Comparison of ENCODE assay signal across 1 cellular context in the genomic region with DNA sequence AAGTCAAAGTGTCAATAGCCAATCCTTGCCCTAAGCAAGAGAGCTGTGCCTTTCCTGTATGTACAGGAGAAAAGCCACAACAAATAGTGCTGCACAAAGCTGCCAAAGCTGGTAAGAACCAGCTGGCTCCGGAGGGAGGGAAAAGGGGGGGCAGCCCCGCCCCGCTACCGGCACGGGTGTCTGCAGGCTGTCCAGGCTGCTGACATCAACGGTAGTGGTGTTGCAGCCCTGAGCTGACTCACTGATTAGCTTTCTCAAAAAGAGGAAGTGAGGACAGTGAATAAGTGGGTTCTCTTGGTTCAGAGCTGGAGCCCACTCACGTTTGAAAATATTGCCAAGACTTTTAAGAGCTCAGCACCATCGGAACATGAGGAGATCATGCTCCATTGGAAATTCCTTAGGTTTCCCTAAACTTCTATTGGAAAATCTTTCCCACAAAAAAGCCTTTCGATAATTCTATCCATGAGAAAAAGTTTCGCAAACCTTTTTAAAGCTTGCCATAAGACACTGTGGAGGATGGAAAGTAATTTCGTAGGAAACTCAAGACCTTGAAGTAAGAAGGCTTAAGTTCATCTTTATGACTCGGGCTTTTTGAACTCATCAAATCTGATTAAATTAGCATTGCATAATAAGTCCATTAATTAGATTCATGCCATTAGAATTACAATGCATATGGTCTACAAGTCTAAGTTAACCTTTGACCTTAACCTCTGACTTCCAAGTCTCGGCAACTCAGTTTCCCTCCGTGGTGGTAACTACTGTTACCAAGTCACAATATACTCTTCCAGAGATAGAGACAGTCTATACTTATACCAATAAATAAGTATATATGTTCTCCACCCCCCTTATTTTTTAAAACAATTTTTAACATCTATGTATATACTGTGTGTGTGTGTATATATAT.
TF ChIP-seq lines count a peak whose summit lies in the region.

No MANE protein-coding gene starts in this region.

TF ChIP-seq in K562, 482 proteins besides CTCF, POLR2A, EP300 and RAD21 (continued from another document and continues in another):
- no peak for TF ChIP-seq ZBTB40 (IDR thresholded peaks at IDR 0.05)
- no peak for TF ChIP-seq ZBTB40 (CRISPR knock-in tag; IDR thresholded peaks at IDR 0.05)
- no peak for TF ChIP-seq EWSR1 (IDR thresholded peaks at IDR 0.05; ENCODE audit: borderline replicate concordance, low read depth, partially characterized antibody)
- TF ChIP-seq ARHGAP35 (IDR thresholded peaks at IDR 0.05; ENCODE audit: partially characterized antibody) = no peak
- TF ChIP-seq HMGXB4 (CRISPR knock-in tag; IDR thresholded peaks at IDR 0.05) = no peak
- no peak for TF ChIP-seq POLR3G (IDR thresholded peaks at IDR 0.05; ENCODE audit: extremely low read depth, insufficient read length, insufficient replicate concordance)
- TF ChIP-seq ATF7 (IDR thresholded peaks at IDR 0.05) = peak; percentile 96
- peak; percentile 94 for TF ChIP-seq ARID1B (IDR thresholded peaks at IDR 0.05)
- no peak for TF ChIP-seq EZH2 (IDR thresholded peaks at IDR 0.05; ENCODE audit: borderline replicate concordance, low read depth, low read length)
- TF ChIP-seq TRIM24 (IDR thresholded peaks at IDR 0.05) = peak; percentile 74 to 98; a peak in 3 of 4 replicates
- TF ChIP-seq BRF2 (IDR thresholded peaks at IDR 0.05; ENCODE audit: borderline replicate concordance, insufficient read depth, insufficient read length) = no peak
- TF ChIP-seq, protein P1, sequence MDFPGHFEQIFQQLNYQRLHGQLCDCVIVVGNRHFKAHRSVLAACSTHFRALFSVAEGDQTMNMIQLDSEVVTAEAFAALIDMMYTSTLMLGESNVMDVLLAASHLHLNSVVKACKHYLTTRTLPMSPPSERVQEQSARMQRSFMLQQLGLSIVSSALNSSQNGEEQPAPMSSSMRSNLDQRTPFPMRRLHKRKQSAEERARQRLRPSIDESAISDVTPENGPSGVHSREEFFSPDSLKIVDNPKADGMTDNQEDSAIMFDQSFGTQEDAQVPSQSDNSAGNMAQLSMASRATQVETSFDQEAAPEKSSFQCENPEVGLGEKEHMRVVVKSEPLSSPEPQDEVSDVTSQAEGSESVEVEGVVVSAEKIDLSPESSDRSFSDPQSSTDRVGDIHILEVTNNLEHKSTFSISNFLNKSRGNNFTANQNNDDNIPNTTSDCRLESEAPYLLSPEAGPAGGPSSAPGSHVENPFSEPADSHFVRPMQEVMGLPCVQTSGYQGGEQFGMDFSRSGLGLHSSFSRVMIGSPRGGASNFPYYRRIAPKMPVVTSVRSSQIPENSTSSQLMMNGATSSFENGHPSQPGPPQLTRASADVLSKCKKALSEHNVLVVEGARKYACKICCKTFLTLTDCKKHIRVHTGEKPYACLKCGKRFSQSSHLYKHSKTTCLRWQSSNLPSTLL (IDR thresholded peaks at IDR 0.05) = no peak
- TF ChIP-seq ZNF282 (CRISPR knock-in tag; IDR thresholded peaks at IDR 0.05) = no peak
- TF ChIP-seq RB1 (IDR thresholded peaks at IDR 0.05; ENCODE audit: low read depth) = peak; percentile 84
- TF ChIP-seq SMAD3 (CRISPR knock-in tag; conservative IDR thresholded peaks at IDR 0.05) = 0 out of 2 replicates have a peak, but pooled peaks have one; percentile 51
- peak; percentile 80 for TF ChIP-seq DDX20 (tag; IDR thresholded peaks at IDR 0.05; ENCODE audit: low read depth)
- TF ChIP-seq NCOA1 (IDR thresholded peaks at IDR 0.05; ENCODE audit: low read depth) = peak; percentile 93
- peak; percentile 58 for TF ChIP-seq AFF4 (CRISPR knock-in tag; IDR thresholded peaks at IDR 0.05)
- no peak for TF ChIP-seq HEY1 (CRISPR knock-in tag; IDR thresholded peaks at IDR 0.05; ENCODE audit: borderline replicate concordance)
- TF ChIP-seq CCNT2 (IDR thresholded peaks at IDR 0.05; ENCODE audit: borderline replicate concordance, extremely low read depth, insufficient read length, low read depth, low read length) = peak; percentile 95
- no peak for TF ChIP-seq SRSF7 (optimal IDR thresholded peaks at IDR 0.05; ENCODE audit: low read depth, low read length)
- peak; percentile 87 for TF ChIP-seq RNF2 (IDR thresholded peaks at IDR 0.05)
- TF ChIP-seq FOSL1 (tag; conservative IDR thresholded peaks at IDR 0.05) = peak; percentile 99
- TF ChIP-seq ZNF518B (CRISPR knock-in tag; IDR thresholded peaks at IDR 0.05) = no peak
- TF ChIP-seq MCM2 (IDR thresholded peaks at IDR 0.05; ENCODE audit: low read depth) = no peak
- no peak for TF ChIP-seq CTCFL (IDR thresholded peaks at IDR 0.05; ENCODE audit: borderline replicate concordance, insufficient read depth, low read depth, low read length, poor library complexity, severe bottlenecking)
